In genomic region chr14:34329281-34329680, GRCh38 we compare ENCODE assay signal across 25 cellular contexts.
"Had no signal": no experiment of that assay in that cellular context is flagged by ENCODE, and none has a peak within 500 bp of the region (broad histone marks: within the 10 kb centered on the region; RNA-seq: fewer than 3 reads in every experiment).

No MANE protein-coding gene starts in this region.

- H3K36me3 ChIP-seq: colonic mucosa, esophagus squamous epithelium, gastroesophageal sphincter, heart left ventricle, left lung, lower lobe of right lung had no signal

- H3K27me3 ChIP-seq: colonic mucosa, esophagus squamous epithelium, foreskin keratinocyte, gastroesophageal sphincter, heart left ventricle, hepatocyte, left lung had no signal

- H3K27ac ChIP-seq: colonic mucosa, epithelial cell of prostate, esophagus squamous epithelium, foreskin keratinocyte, heart left ventricle, hepatocyte, left lung, lower lobe of right lung had no signal

- ATAC-seq: effector memory CD8-positive, alpha-beta T cell; esophagus mucosa; foreskin keratinocyte; gastroesophageal sphincter; heart left ventricle; left colon; left lung; lower lobe of right lung; mucosa of descending colon; naive thymus-derived CD8-positive, alpha-beta T cell had no signal

- H3K9me3 ChIP-seq: colonic mucosa, esophagus squamous epithelium, gastroesophageal sphincter, heart left ventricle, left lung, lower lobe of right lung, mucosa of descending colon had no signal

- DNase-seq: colonic mucosa; cortex of kidney; effector CD8-positive, alpha-beta T cell; effector memory CD8-positive, alpha-beta T cell; endodermal cell; erythroblast; esophagus squamous epithelium; foreskin keratinocyte; heart left ventricle; hypothalamus; immature natural killer cell; islet precursor cell; kidney; kidney glomerular epithelial cell; left colon; left lung; lower lobe of right lung; mesenchymal stem cell; mucosa of descending colon; naive B cell; naive thymus-derived CD8-positive, alpha-beta T cell had no signal

- H3K4me3 ChIP-seq: colonic mucosa, esophagus squamous epithelium, gastroesophageal sphincter, heart left ventricle, hepatocyte, left lung, lower lobe of right lung, mucosa of descending colon had no signal
